8 cellular contexts compared by ENCODE assay signal in the genomic region with DNA sequence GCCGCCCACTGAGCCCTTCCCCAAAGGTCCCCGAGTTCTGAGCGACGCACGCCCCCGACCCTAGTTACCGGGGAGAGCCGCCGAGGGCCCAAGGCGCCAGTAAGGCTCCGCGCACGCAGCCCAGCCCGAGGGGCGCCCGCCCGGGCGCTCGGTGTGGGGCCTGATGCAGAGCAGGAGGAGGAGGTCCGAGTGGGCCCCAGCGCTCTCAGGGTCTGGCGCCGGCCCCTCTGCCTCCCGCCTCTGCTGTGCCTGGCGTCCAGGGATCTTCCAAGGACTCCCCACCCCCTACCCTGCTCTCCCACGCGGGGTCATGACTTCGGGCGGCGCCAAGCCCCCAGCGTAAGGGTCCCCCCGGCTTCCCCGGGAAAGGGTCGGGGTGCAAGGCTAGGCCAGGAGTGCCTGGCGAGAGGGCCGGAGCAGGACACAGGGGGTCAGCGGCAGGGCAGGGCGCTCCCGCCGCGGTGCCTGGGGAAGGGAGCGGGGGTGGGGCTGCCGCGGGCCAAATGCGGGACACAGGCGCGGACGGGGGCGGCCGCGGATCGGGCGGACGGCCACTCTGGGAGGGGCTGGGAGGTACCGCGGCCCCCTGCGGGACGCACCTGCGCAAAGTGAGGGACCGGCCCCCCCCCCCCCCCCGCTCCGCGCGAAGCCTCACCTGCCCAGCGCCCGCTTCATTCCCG. TPM values are rescaled to one million over a fixed set of nuclear protein-coding genes. Genes with fewer than 3 reads are reported as not detected.
DNase-seq lines count a peak whose midpoint lies in the region; ATAC-seq and TF ChIP-seq lines count a peak whose summit lies in the region.

No MANE protein-coding gene starts in this region.

- TF ChIP-seq CTCF in adrenal gland (IDR thresholded peaks at IDR 0.05): no peak

- no peaks in the 10 kb centered on the region for H3K27me3 ChIP-seq in adrenal gland

- peak; percentile 60 for DNase-seq in AG20443 (ENCODE audit: low spot score)
- peak; percentile 27 for DNase-seq in RKO (ENCODE audit: low spot score)
- DNase-seq in adrenal gland: peak; percentile 25 to 57 (median 39)
- DNase-seq in hepatic stellate cell (ENCODE audit: low spot score): peak; percentile 40
- peak; percentile 71 for DNase-seq in sciatic nerve (ENCODE audit: low spot score)
- DNase-seq in SKM-1 (lab: John Stamatoyannopoulos, UW; ENCODE audit: unreplicated experiment): no peak

- intact Hi-C loops in adrenal gland (cut with DNase I): loop anchor here (10.0 kb wide), 4 partner anchors 95 to 325 kb away; no protein-coding TSS in a partner anchor
- intact Hi-C loops in sciatic nerve (cut with DNase I): loop anchor here (10.0 kb wide), 1 partner anchor 95 kb away; no protein-coding TSS in a partner anchor

- WGBS in adrenal gland, 4 donors: 0 to 1% (median 0%) methylated on average over 14 to 64 of the region's 67 CpGs; no CpG with 5 or more reads in 1 of the 4 donors

- H3K27ac ChIP-seq in adrenal gland: peak overlapping the region in 4 of 5 donors; percentile 85 to 94 (median 86)

- no peaks in the 10 kb centered on the region for H3K9me3 ChIP-seq in adrenal gland (replicated peaks in 1 of 3)

- peaks cover 5 to 7% of the 10 kb centered on the region in 2 donors for H3K4me1 ChIP-seq in adrenal gland (replicated peaks in 1 of 2)

- peak; percentile 34 for ATAC-seq in GM19035 (IDR thresholded peaks at IDR 0.05; ENCODE audit: unreplicated experiment)
- ATAC-seq in HG03159 (IDR thresholded peaks at IDR 0.05; ENCODE audit: unreplicated experiment): peak; percentile 26
- peak; percentile 33 for ATAC-seq in sciatic nerve

- TF ChIP-seq POLR2A in adrenal gland (IDR thresholded peaks at IDR 0.05): no peak

- no peaks in the 10 kb centered on the region for H3K36me3 ChIP-seq in adrenal gland (replicated peaks in 1 of 2)

- H3K4me3 ChIP-seq in adrenal gland: peak overlapping the region; percentile 57 to 88 (median 73)

RNA-seq across cellular contexts. Expression of a gene that starts 0.6 kb away (rescaled TPM):
- 10 to 100 TPM; 50.9 to 95.8 (median 55.2) TPM for total RNA-seq in adrenal gland
- polyA plus RNA-seq in adrenal gland: 10 to 100 TPM; 30.3 to 69.3 (median 51.9) TPM
- total RNA-seq in sciatic nerve: 70.4 TPM

RNA-seq across cellular contexts. Expression of a gene that starts 17.5 kb away (rescaled TPM):
- total RNA-seq in adrenal gland: 1 to 10 TPM in 6 of 8 donors, under 1 TPM in 2; 0.30 to 2.1 (median 1.2) TPM
- 1 to 10 TPM in 1 of 3 donors, under 1 TPM in 2; 0.30 to 1.6 (median 0.56) TPM for polyA plus RNA-seq in adrenal gland
- 1.4 TPM for total RNA-seq in sciatic nerve
